Comparison of ENCODE assay signal across 12 cellular contexts in the genomic region with DNA sequence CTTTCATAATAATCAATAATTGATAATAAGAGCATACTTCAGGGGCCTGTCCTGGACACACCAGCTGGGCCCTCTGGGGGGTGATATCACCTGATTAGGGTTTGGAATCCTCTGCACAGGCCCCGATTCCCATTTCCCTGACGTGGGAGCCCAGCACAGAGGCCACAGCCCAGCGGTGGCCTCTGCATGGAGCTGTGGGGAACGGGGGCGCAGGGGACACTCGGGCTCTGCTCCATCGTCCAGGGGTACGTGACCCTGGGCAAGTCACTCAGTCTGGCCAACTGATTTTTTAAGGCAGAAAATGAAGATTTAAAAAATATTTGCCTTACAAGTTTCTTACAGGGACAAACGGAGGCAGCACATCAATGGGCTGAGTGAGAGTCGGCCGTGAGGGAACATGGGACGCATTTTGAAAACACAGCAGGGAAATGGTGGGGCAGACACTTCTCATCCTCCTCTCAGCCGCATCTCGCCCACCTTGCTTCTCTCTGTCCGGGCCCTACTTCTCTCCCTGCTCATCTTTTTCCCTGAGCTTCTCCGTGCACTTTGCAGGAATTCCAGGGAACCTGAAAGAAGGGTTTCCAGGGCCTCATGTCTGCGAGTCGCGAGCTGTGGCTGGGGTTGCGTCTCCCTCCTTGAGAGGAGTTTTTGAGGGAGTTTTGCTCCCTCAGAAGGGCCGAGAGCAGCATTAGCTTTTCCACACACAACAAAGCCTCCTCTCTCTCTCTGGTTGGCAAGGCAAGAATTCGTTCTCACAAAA.
"Had no signal": no experiment of that assay in that cellular context is flagged by ENCODE, and none has a peak within 500 bp of the region (broad histone marks: within the 10 kb centered on the region; RNA-seq: fewer than 3 reads in every experiment).

No MANE protein-coding gene starts in this region.

- DNase-seq: brain microvascular endothelial cell, left ventricle myocardium inferior, spleen had no signal

- H3K4me1 ChIP-seq: gastroesophageal sphincter, left ventricle myocardium inferior, spleen had no signal

- H3K36me3 Mint-ChIP-seq: memory B cell had no signal

- H3K27ac ChIP-seq: brain microvascular endothelial cell, gastroesophageal sphincter, left ventricle myocardium inferior, spleen, thoracic aorta, WERI-Rb-1 had no signal

- H3K4me3 Mint-ChIP-seq: activated CD4-positive, alpha-beta T cell treated with anti-CD3 and anti-CD28 coated beads for 36 hours; activated CD8-positive, alpha-beta T cell treated with anti-CD3 and anti-CD28 coated beads for 36 hours; activated T-helper 17 cell treated with anti-CD3 and anti-CD28 coated beads, Interleukin-2, amount 50 U/mL, for 72 hours; memory B cell; nephron; T-helper 1 cell treated with Interleukin-12 subunit alpha and Interleukin-12 subunit beta and Interleukin-4 antibody, amounts not matched to agents 30 μg/mL and 1 μg/mL, for 36 hours had no signal

- H3K27me3 ChIP-seq: brain microvascular endothelial cell had no signal

- H3K4me1 Mint-ChIP-seq: activated CD4-positive, alpha-beta T cell treated with anti-CD3 and anti-CD28 coated beads for 36 hours; activated T-helper 17 cell treated with anti-CD3 and anti-CD28 coated beads, Interleukin-2, amount 50 U/mL, for 72 hours; nephron had no signal

- H3K9me3 Mint-ChIP-seq: activated T-helper 17 cell treated with anti-CD3 and anti-CD28 coated beads, Interleukin-2, amount 50 U/mL, for 72 hours; memory B cell; nephron; T-helper 1 cell treated with Interleukin-12 subunit alpha and Interleukin-12 subunit beta and Interleukin-4 antibody, amounts not matched to agents 30 μg/mL and 1 μg/mL, for 36 hours had no signal

- H3K9me3 ChIP-seq: gastroesophageal sphincter, left ventricle myocardium inferior, spleen, thoracic aorta had no signal

- H3K27ac Mint-ChIP-seq: activated CD4-positive, alpha-beta T cell treated with anti-CD3 and anti-CD28 coated beads for 36 hours; activated CD8-positive, alpha-beta T cell treated with anti-CD3 and anti-CD28 coated beads for 36 hours; activated T-helper 17 cell treated with anti-CD3 and anti-CD28 coated beads, Interleukin-2, amount 50 U/mL, for 72 hours; memory B cell; nephron; T-helper 1 cell treated with Interleukin-12 subunit alpha and Interleukin-12 subunit beta and Interleukin-4 antibody, amounts not matched to agents 30 μg/mL and 1 μg/mL, for 36 hours had no signal

- ATAC-seq: gastroesophageal sphincter had no signal
